Comparison of ENCODE assay signal across 17 cellular contexts in the genomic region with DNA sequence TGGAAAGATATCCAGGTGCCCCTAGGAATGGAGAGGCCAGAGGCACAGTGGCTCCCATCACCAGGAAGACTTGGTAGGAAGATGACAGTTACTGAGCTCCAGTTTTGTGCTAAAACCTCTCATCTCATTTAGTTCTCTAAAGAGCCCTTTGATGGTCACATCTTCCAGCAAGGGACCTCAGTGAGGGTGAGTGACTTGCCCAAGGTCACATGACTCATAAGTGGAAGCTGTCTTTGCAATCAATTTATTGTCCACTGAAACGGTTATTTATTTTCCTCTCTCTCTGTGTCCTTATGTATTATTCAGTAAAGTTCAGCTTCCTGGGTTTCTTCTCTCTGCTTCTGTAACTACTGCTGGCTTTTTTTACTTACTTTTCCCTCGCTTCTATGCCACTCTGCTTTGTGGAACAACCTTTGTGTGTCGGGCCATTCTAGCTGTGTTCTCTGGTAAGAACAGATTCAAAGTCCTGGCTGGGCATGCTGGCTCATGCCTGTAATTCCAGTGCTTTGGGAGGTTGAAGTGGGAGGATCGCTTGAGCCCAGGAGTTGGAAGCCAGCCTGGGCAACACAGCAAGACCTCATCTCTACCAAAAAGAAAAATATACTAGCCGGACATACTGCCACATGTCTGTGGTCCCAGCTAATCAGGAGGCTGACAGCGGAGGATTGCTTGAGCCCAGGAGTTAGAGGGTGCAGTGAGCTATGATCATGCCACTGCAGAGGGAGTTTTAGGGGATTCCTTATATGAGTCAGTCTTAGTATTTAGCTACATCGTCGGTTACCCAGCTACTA. TPM values are rescaled to one million over a fixed set of nuclear protein-coding genes. Genes with fewer than 3 reads are reported as not detected.
DNase-seq lines count a peak whose midpoint lies in the region; ATAC-seq, FAIRE-seq and TF ChIP-seq lines count a peak whose summit lies in the region.
"Had no signal": no experiment of that assay in that cellular context is flagged by ENCODE, and none has a peak within 500 bp of the region (broad histone marks: within the 10 kb centered on the region; RNA-seq: fewer than 3 reads in every experiment).

No MANE protein-coding gene starts in this region.

- FAIRE-seq in HTR-8/SVneo (lab: Jason Lieb, UNC), result no peak
- FAIRE-seq: D721Med, H54 had no signal

- H3K4me3 Mint-ChIP-seq in stimulated activated effector memory CD8-positive, alpha-beta T cell treated with anti-CD3 and anti-CD28 coated beads, Interleukin-12 subunit alpha, Interleukin-12 subunit beta, amount 100 ng/mL, for 72 hours, result no peak overlapping the region
- H3K4me3 Mint-ChIP-seq in H9, result no peak overlapping the region

- H4K20me1 ChIP-seq in H9 (ENCODE audit: control insufficient read depth, insufficient read depth, insufficient read length), result no peaks in the 10 kb centered on the region

- no peaks in the 10 kb centered on the region for H3K27me3 ChIP-seq in adrenal gland
- H3K27me3 ChIP-seq in H9 (ENCODE audit: insufficient read depth, low read length), result no peaks in the 10 kb centered on the region

- no peak overlapping the region for H3T11ph ChIP-seq in H9 (ENCODE audit: low read length)

- no peak overlapping the region for H2BK20ac ChIP-seq in H9 (ENCODE audit: low read depth, low read length, poor library complexity, severe bottlenecking)

- no peak overlapping the region for H2BK5ac ChIP-seq in H9 (ENCODE audit: insufficient read length, low read length)

- H3K27ac ChIP-seq in adrenal gland (peak overlapping the region in 4 of 5 donors; percentile 41 to 77 (median 63)), H9 (ENCODE audit: insufficient read length, low read depth, low read length) (no peak overlapping the region)

- H3K79me2 ChIP-seq in H9 (ENCODE audit: insufficient read depth, low read length), result no peaks in the 10 kb centered on the region

- no peaks in the 10 kb centered on the region for H3K23me2 ChIP-seq in H9 (ENCODE audit: insufficient read length, low read depth, low read length, poor library complexity, severe bottlenecking)

- no peak overlapping the region for H4K8ac ChIP-seq in H9 (replicated peaks; ENCODE audit: insufficient read length, low read depth, low read length)

- no peak overlapping the region for H3K9ac ChIP-seq in H9 (ENCODE audit: extremely low read depth, insufficient read length, low read length)

- H3K36me3 ChIP-seq in adrenal gland (replicated peaks in 1 of 2), result peaks cover 0 to 69% of the 10 kb centered on the region in 2 donors

- no peaks in the 10 kb centered on the region for H3K79me1 ChIP-seq in H9 (ENCODE audit: insufficient read depth, low read depth, low read length, poor library complexity, severe bottlenecking)

- H4K5ac ChIP-seq in H9 (ENCODE audit: insufficient read length, low read depth, low read length), result no peak overlapping the region

- H4K91ac ChIP-seq in H9 (ENCODE audit: insufficient read length, low read depth, low read length), result no peak overlapping the region

- no peaks in the 10 kb centered on the region for H3K27me3 Mint-ChIP-seq in H9 (ENCODE audit: low read depth)

- H3K23ac ChIP-seq in H9 (ENCODE audit: insufficient read length, low read depth, low read length), result no peak overlapping the region

- peaks cover 7 to 25% of the 10 kb centered on the region in 2 donors for H3K4me1 ChIP-seq in adrenal gland (replicated peaks in 1 of 2)
- no peaks in the 10 kb centered on the region for H3K4me1 ChIP-seq in H9 (ENCODE audit: insufficient read depth, low read length)

- no peak overlapping the region for H3K4me2 ChIP-seq in H9 (ENCODE audit: insufficient read depth, insufficient read length, low read length)

- H3K9me3 ChIP-seq in adrenal gland (replicated peaks in 1 of 3) (no peaks in the 10 kb centered on the region), H9 (ENCODE audit: control insufficient read depth, low read depth, low read length) (no peaks in the 10 kb centered on the region)

- intact Hi-C loops in adrenal gland (cut with DNase I), result no loop called here

- peak in 1 of 2 donors; percentile 24 for TF ChIP-seq POLR2A in adrenal gland (IDR thresholded peaks at IDR 0.05)

- no peaks in the 10 kb centered on the region for H3K4me1 Mint-ChIP-seq in stimulated activated effector memory CD8-positive, alpha-beta T cell treated with anti-CD3 and anti-CD28 coated beads, Interleukin-12 subunit alpha, Interleukin-12 subunit beta, amount 100 ng/mL, for 72 hours
- H3K4me1 Mint-ChIP-seq in H9, result peaks cover 11 to 19% of the 10 kb centered on the region in 2 experiments

- 42 to 74% (median 50%) methylated on average over 5 to 8 of the region's 8 CpGs for WGBS in adrenal gland, 4 donors
- no CpG with 5 or more reads among the region's 8 CpGs for WGBS in H9 (ENCODE audit: extremely low coverage, insufficient read length, low lambda C conversion rate)

- no peak overlapping the region for H2AFZ ChIP-seq in H9 (ENCODE audit: low read length)

- H3K36me3 Mint-ChIP-seq in stimulated activated effector memory CD8-positive, alpha-beta T cell treated with anti-CD3 and anti-CD28 coated beads, Interleukin-12 subunit alpha, Interleukin-12 subunit beta, amount 100 ng/mL, for 72 hours, result peaks cover 28% of the 10 kb centered on the region
- H3K36me3 Mint-ChIP-seq in H9 (ENCODE audit: insufficient read depth in 1 of 3, low read depth in 3 of 3), result peaks cover 8 to 60% (median 17%) of the 10 kb centered on the region in 3 experiments; a peak in 6 of 7 replicates

- no peak overlapping the region for H3K18ac ChIP-seq in H9 (ENCODE audit: insufficient read length, low read depth, low read length)

- no peak overlapping the region for H3K4me3 ChIP-seq in adrenal gland
- H3K4me3 ChIP-seq in fibroblast of mammary gland (ENCODE audit: control insufficient read depth, low read depth, low read length), result no peak overlapping the region
- H3K4me3 ChIP-seq: coronary artery had no signal

- no peak overlapping the region for H2BK15ac ChIP-seq in H9 (ENCODE audit: low read depth, low read length)

- no peak for TF ChIP-seq CTCF in adrenal gland (IDR thresholded peaks at IDR 0.05)
- TF ChIP-seq CTCF in fibroblast of mammary gland (conservative IDR thresholded peaks at IDR 0.05; ENCODE audit: control insufficient read depth, insufficient read depth, low read depth, low read length), result no peak
- no peak for TF ChIP-seq CTCF in H9 (conservative IDR thresholded peaks at IDR 0.05)

- no peak overlapping the region for H3K14ac ChIP-seq in H9 (ENCODE audit: insufficient read depth, low read length)

- no peak for ATAC-seq in stimulated activated effector memory CD8-positive, alpha-beta T cell treated with anti-CD3 and anti-CD28 coated beads, Interleukin-12 subunit alpha, Interleukin-12 subunit beta, amount 100 ng/mL, for 72 hours
- no peak for ATAC-seq in GM19351 (IDR thresholded peaks at IDR 0.05; ENCODE audit: unreplicated experiment)
- ATAC-seq: esophagus mucosa; stimulated activated naive CD8-positive, alpha-beta T cell treated with anti-CD3 and anti-CD28 coated beads, Interleukin-15, Interleukin-2, amounts not matched to agents 100 U/mL and 50 U/mL, for 24 hours had no signal

- peak; percentile 10 for DNase-seq in activated effector memory CD4-positive, alpha-beta T cell treated with anti-CD3 and anti-CD28 coated beads, Interleukin-2, amount 50 U/mL, for 16 hours
- DNase-seq in activated effector memory CD4-positive, alpha-beta T cell treated with Interleukin-2 at 50 U/mL for 16 hours, result no peak
- DNase-seq in adrenal gland (peak in 4 of 7 donors; percentile 42 to 58 (median 51)), fibroblast of mammary gland (ENCODE audit: low read depth) (peak; percentile 36), H9 (no peak), HTR-8/SVneo (ENCODE audit: insufficient read length, low spot score) (no peak)
- DNase-seq in stimulated activated effector memory CD8-positive, alpha-beta T cell treated with anti-CD3 and anti-CD28 coated beads, Interleukin-12 subunit alpha, Interleukin-12 subunit beta, amount 100 ng/mL, for 72 hours (ENCODE audit: low spot score in 2 of 2), result no peak
- DNase-seq: ACHN; activated CD4-positive, alpha-beta T cell treated with anti-CD3 and anti-CD28 coated beads for 1 hour; NCI-H1694 treated with DMSO at 0.1 percent for 48 hours; stimulated activated naive CD8-positive, alpha-beta T cell treated with anti-CD3 and anti-CD28 coated beads, Interleukin-15, Interleukin-2, amounts not matched to agents 100 U/mL and 50 U/mL, for 24 hours; T-helper 2 cell had no signal

- H2BK120ac ChIP-seq in H9 (ENCODE audit: low read depth, low read length, poor library complexity, severe bottlenecking), result no peak overlapping the region

- no peak overlapping the region for H2BK12ac ChIP-seq in H9 (ENCODE audit: insufficient read length, low read depth, low read length)

- H3K27ac Mint-ChIP-seq in stimulated activated effector memory CD8-positive, alpha-beta T cell treated with anti-CD3 and anti-CD28 coated beads, Interleukin-12 subunit alpha, Interleukin-12 subunit beta, amount 100 ng/mL, for 72 hours, result peak overlapping the region; percentile 50
- H3K27ac Mint-ChIP-seq in H9, result peak overlapping the region in 1 of 3 experiments; percentile 19; a peak in 2 of 7 replicates

- H2AK5ac ChIP-seq in H9 (ENCODE audit: insufficient read length, low read length), result no peak overlapping the region

- H3K4ac ChIP-seq in H9 (ENCODE audit: low read depth, low read length), result no peak overlapping the region

- no peaks in the 10 kb centered on the region for H3K9me3 Mint-ChIP-seq in stimulated activated effector memory CD8-positive, alpha-beta T cell treated with anti-CD3 and anti-CD28 coated beads, Interleukin-12 subunit alpha, Interleukin-12 subunit beta, amount 100 ng/mL, for 72 hours
- H3K9me3 Mint-ChIP-seq in H9, result no peaks in the 10 kb centered on the region

- no peak overlapping the region for H3K56ac ChIP-seq in H9 (ENCODE audit: insufficient read length, low read depth, low read length)

RNA-seq across cellular contexts. Expression of a gene that starts 55.9 kb away (rescaled TPM):
- total RNA-seq in adrenal gland, result 10 to 100 TPM; 39.0 to 88.9 (median 56.7) TPM
- 10 to 100 TPM; 27.0 to 52.6 (median 29.3) TPM for polyA plus RNA-seq in adrenal gland
- 21.9 and 24.3 TPM in 2 replicates for total RNA-seq in H9 (2021)

Comparison
In these comparisons a context has a peak if more than half of its experiments do, and no peak if none do; other contexts are left out.
1. DNase-seq: peak in activated effector memory CD4-positive, alpha-beta T cell treated with anti-CD3 and anti-CD28 coated beads, Interleukin-2, amount 50 U/mL, for 16 hours (single experiment), adrenal gland (4 of 7) and fibroblast of mammary gland (single experiment); none in activated effector memory CD4-positive, alpha-beta T cell treated with Interleukin-2 at 50 U/mL for 16 hours (single experiment), stimulated activated effector memory CD8-positive, alpha-beta T cell treated with anti-CD3 and anti-CD28 coated beads, Interleukin-12 subunit alpha, Interleukin-12 subunit beta, amount 100 ng/mL, for 72 hours (0 of 2), H9 (single experiment) and HTR-8/SVneo (single experiment).